In the genomic region with DNA sequence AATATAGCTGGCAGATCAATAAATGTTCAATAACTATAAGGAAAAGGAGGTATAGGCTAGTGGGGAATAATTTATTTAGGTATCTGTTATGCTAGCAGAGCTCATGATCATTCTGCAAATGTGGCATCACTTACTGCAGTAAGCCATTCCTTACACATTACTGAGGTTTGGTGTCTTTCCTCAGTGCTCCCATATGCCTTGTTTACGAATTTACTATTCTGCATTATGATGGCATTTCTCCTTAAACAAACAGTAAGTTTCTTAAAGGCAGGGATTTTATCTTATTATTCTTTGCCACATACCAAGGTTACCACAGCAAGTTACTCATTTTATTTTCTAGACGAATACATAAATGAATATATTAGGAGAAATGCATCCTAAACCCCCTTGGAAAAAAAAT, we compare ENCODE assay signal across 15 cellular contexts.
A peak's percentile ranks its signal among the peaks of the same experiment; 100 is the strongest.
DNase-seq lines count a peak whose midpoint lies in the region; ATAC-seq and TF ChIP-seq lines count a peak whose summit lies in the region.
"Had no signal": no experiment of that assay in that cellular context is flagged by ENCODE, and none has a peak within 500 bp of the region (broad histone marks: within the 10 kb centered on the region; RNA-seq: fewer than 3 reads in every experiment).

No MANE protein-coding gene starts in this region.

- no peaks in the 10 kb centered on the region for H3K9me3 ChIP-seq in PC-3 (ENCODE audit: low read length)

- H3K36me3 Mint-ChIP-seq in osteocyte (ENCODE audit: unreplicated experiment): no peaks in the 10 kb centered on the region
- H3K36me3 Mint-ChIP-seq: CD8-positive, alpha-beta memory T cell had no signal

- no peaks in the 10 kb centered on the region for H3K36me3 ChIP-seq in PC-3 (ENCODE audit: low read depth, low read length)

- H3K4me3 Mint-ChIP-seq in osteocyte (ENCODE audit: unreplicated experiment): peak overlapping the region; percentile 26
- H3K4me3 Mint-ChIP-seq: CD8-positive, alpha-beta memory T cell had no signal

- H3K4me2 ChIP-seq in PC-3 (ENCODE audit: low read length): peak overlapping the region; percentile 43

- no peak overlapping the region for H3K9ac ChIP-seq in PC-3 (ENCODE audit: low read length)

- intact Hi-C loops in PC-3 (cut with micrococcal nuclease): loop anchor here (2.0 to 5.0 kb wide), 2 partner anchors 67 to 116 kb away; no protein-coding TSS in a partner anchor

- no peak overlapping the region for H3K4me3 ChIP-seq in PC-3 (ENCODE audit: low read length)

- POLR2A ChIA-PET in PC-3 (lab: Charles Lee; ENCODE audit: unreplicated experiment): no interaction called here

- H3K9me3 Mint-ChIP-seq in osteocyte (ENCODE audit: unreplicated experiment): peaks cover 9% of the 10 kb centered on the region
- H3K9me3 Mint-ChIP-seq: CD8-positive, alpha-beta memory T cell had no signal

- ATAC-seq in PC-3 (no peak), GM18520 (IDR thresholded peaks at IDR 0.05; ENCODE audit: unreplicated experiment) (no peak)

- H3K27ac ChIP-seq in PC-3 (ENCODE audit: low read length): peak overlapping the region; percentile 56
- H3K27ac ChIP-seq: RWPE1 had no signal

- no TSS peak for BruUV-seq in PC-3 (replicated peaks; lab: Mats Ljungman, UMichigan)

- no peaks in the 10 kb centered on the region for H3K27me3 ChIP-seq in PC-3 (ENCODE audit: low read length)

- H3K79me2 ChIP-seq in PC-3 (ENCODE audit: low read length): no peaks in the 10 kb centered on the region

- no peak overlapping the region for H2AFZ ChIP-seq in PC-3 (ENCODE audit: low read length)

- peaks cover 32% of the 10 kb centered on the region for H3K4me1 Mint-ChIP-seq in osteocyte (ENCODE audit: unreplicated experiment)

- peak overlapping the region; percentile 82 for H3K27ac Mint-ChIP-seq in osteocyte (ENCODE audit: unreplicated experiment)
- H3K27ac Mint-ChIP-seq: CD8-positive, alpha-beta memory T cell had no signal

- no peaks in the 10 kb centered on the region for H3K27me3 Mint-ChIP-seq in osteocyte (ENCODE audit: unreplicated experiment)

- DNase-seq in EH (ENCODE audit: low read depth) (peak; percentile 52), PC-3 (no peak), dedifferentiated amniotic fluid mesenchymal stem cell (ENCODE audit: extremely low spot score) (peak; percentile 47), osteocyte (ENCODE audit: extremely low spot score, unreplicated experiment) (no peak), NCI-H82 treated with DMSO at 0.1 percent for 48 hours (lab: John Stamatoyannopoulos, UW; ENCODE audit: unreplicated experiment) (no peak), occipital lobe (lab: John Stamatoyannopoulos, UW) (no peak), NCI-H187 treated with DMSO at 0.1 percent for 48 hours (lab: John Stamatoyannopoulos, UW) (no peak)
- DNase-seq: ACHN; CD8-positive, alpha-beta memory T cell; Kasumi-1; NCI-H1417; NCI-H2029; NCI-H510A had no signal

- H3K4me1 ChIP-seq in PC-3 (ENCODE audit: insufficient read depth, low read length): peaks cover 28% of the 10 kb centered on the region

- peaks cover 4% of the 10 kb centered on the region for H3F3A ChIP-seq in PC-3 (ENCODE audit: low read length, unreplicated experiment)

- no peaks in the 10 kb centered on the region for H3K9me2 ChIP-seq in PC-3 (replicated peaks; ENCODE audit: low read length)

- CTCF ChIA-PET in PC-3 (lab: Charles Lee): no interaction called here

- no peaks in the 10 kb centered on the region for H4K20me1 ChIP-seq in PC-3 (ENCODE audit: low read length)

- TF ChIP-seq CTCF in PC-3 (conservative IDR thresholded peaks at IDR 0.05; ENCODE audit: low read depth, low read length) (no peak), osteocyte (IDR thresholded peaks at IDR 0.05) (no peak)

Comparison
In these comparisons a context has a peak if more than half of its experiments do, and no peak if none do; other contexts are left out.
1. DNase-seq: peak in EH (single experiment) and dedifferentiated amniotic fluid mesenchymal stem cell (single experiment); none in PC-3 (single experiment), osteocyte (single experiment), NCI-H82 treated with DMSO at 0.1 percent for 48 hours (single experiment), occipital lobe (single experiment) and NCI-H187 treated with DMSO at 0.1 percent for 48 hours (single experiment).